In genomic region chr12:15278816-15279658, GRCh38 we compare ENCODE assay signal across 9 cellular contexts. TPM values are rescaled to one million over a fixed set of nuclear protein-coding genes. Genes with fewer than 3 reads are reported as not detected.
DNase-seq lines count a peak whose midpoint lies in the region; ATAC-seq and TF ChIP-seq lines count a peak whose summit lies in the region.
"Had no signal": no experiment of that assay in that cellular context is flagged by ENCODE, and none has a peak within 500 bp of the region (broad histone marks: within the 10 kb centered on the region; RNA-seq: fewer than 3 reads in every experiment).

No MANE protein-coding gene starts in this region.

- ATAC-seq in activated naive CD8-positive, alpha-beta T cell treated with anti-CD3 and anti-CD28 coated beads, Interleukin-2, amount 10 ng/mL, durations not matched to agents 7 days and 5 days (ENCODE audit: low read depth): peak; percentile 82
- peak; percentile 64 for ATAC-seq in activated CD8-positive, alpha-beta T cell treated with anti-CD3 and anti-CD28 coated beads, Interleukin-2, amount 10 ng/mL, durations not matched to agents 7 days and 5 days
- ATAC-seq in aorta (ENCODE audit: low FRiP score): peak; percentile 87

- H3K4me3 ChIP-seq in aorta (ENCODE audit: low read length in 2 of 2): no peak overlapping the region

- CTCF ChIA-PET in activated CD8-positive, alpha-beta T cell treated with anti-CD3 and anti-CD28 coated beads, Interleukin-2, amount 10 ng/mL, durations not matched to agents 7 days and 5 days (lab: Charles Lee): interaction anchor here (0.9 to 4.7 kb wide), 3 partner anchors 254 to 307 kb away, joined by 3 to 25 read pairs (median 5); no protein-coding TSS in a partner anchor

- H3K27me3 Mint-ChIP-seq in activated naive CD8-positive, alpha-beta T cell treated with anti-CD3 and anti-CD28 coated beads, Interleukin-2, amount 10 ng/mL, durations not matched to agents 7 days and 5 days: peaks cover 7% of the 10 kb centered on the region
- H3K27me3 Mint-ChIP-seq in activated naive CD8-positive, alpha-beta T cell treated with anti-CD3 and anti-CD28 coated beads for 36 hours: no peaks in the 10 kb centered on the region
- peaks cover 11% of the 10 kb centered on the region for H3K27me3 Mint-ChIP-seq in activated CD8-positive, alpha-beta T cell treated with anti-CD3 and anti-CD28 coated beads, Interleukin-2, amount 10 ng/mL, durations not matched to agents 7 days and 5 days (ENCODE audit: low read depth)
- no peaks in the 10 kb centered on the region for H3K27me3 Mint-ChIP-seq in progenitor cell of endocrine pancreas

- no peak for DNase-seq in activated naive CD8-positive, alpha-beta T cell treated with anti-CD3 and anti-CD28 coated beads, Interleukin-2, amount 10 ng/mL, durations not matched to agents 7 days and 5 days
- no peak for DNase-seq in activated naive CD8-positive, alpha-beta T cell treated with anti-CD3 and anti-CD28 coated beads for 36 hours
- DNase-seq in HS-5 (ENCODE audit: low read depth): peak; percentile 14
- peak; percentile 31 for DNase-seq in activated CD8-positive, alpha-beta T cell treated with anti-CD3 and anti-CD28 coated beads, Interleukin-2, amount 10 ng/mL, durations not matched to agents 7 days and 5 days
- peak; percentile 85 for DNase-seq in iris pigment epithelial cell (ENCODE audit: low read depth)
- peak; percentile 95 to 96 for DNase-seq in aorta
- DNase-seq in SW 1271 (lab: John Stamatoyannopoulos, UW): no peak
- no peak for DNase-seq in progenitor cell of endocrine pancreas (ENCODE audit: low spot score, unreplicated experiment)
- DNase-seq: DND-41 had no signal

- peak overlapping the region; percentile 89 to 92 for H3K27ac ChIP-seq in aorta (ENCODE audit: low read depth in 1 of 2, low read length in 2 of 2)

- POLR2A ChIA-PET in activated naive CD8-positive, alpha-beta T cell treated with anti-CD3 and anti-CD28 coated beads, Interleukin-2, amount 10 ng/mL, durations not matched to agents 7 days and 5 days (lab: Charles Lee): no interaction called here
- POLR2A ChIA-PET in activated CD8-positive, alpha-beta T cell treated with anti-CD3 and anti-CD28 coated beads, Interleukin-2, amount 10 ng/mL, durations not matched to agents 7 days and 5 days (lab: Charles Lee): no interaction called here

- peaks cover under 1 to 3% of the 10 kb centered on the region in 2 donors for H3K4me1 ChIP-seq in aorta (ENCODE audit: control insufficient read depth in 1 of 2, insufficient read depth in 2 of 2, low read length in 2 of 2)

- WGBS in aorta, 2 donors: 2 to 5% methylated on average over 10 of the region's 10 CpGs

- no peaks in the 10 kb centered on the region for H3K9me3 ChIP-seq in aorta (ENCODE audit: control insufficient read depth, low read length)

- H3K4me3 Mint-ChIP-seq in activated naive CD8-positive, alpha-beta T cell treated with anti-CD3 and anti-CD28 coated beads, Interleukin-2, amount 10 ng/mL, durations not matched to agents 7 days and 5 days: peak overlapping the region; percentile 31
- H3K4me3 Mint-ChIP-seq in activated naive CD8-positive, alpha-beta T cell treated with anti-CD3 and anti-CD28 coated beads for 36 hours: no peak overlapping the region
- H3K4me3 Mint-ChIP-seq in activated CD8-positive, alpha-beta T cell treated with anti-CD3 and anti-CD28 coated beads, Interleukin-2, amount 10 ng/mL, durations not matched to agents 7 days and 5 days: peak overlapping the region; percentile 25
- no peak overlapping the region for H3K4me3 Mint-ChIP-seq in progenitor cell of endocrine pancreas (ENCODE audit: low read depth)

- no peaks in the 10 kb centered on the region for H3K36me3 Mint-ChIP-seq in activated naive CD8-positive, alpha-beta T cell treated with anti-CD3 and anti-CD28 coated beads, Interleukin-2, amount 10 ng/mL, durations not matched to agents 7 days and 5 days
- H3K36me3 Mint-ChIP-seq in activated naive CD8-positive, alpha-beta T cell treated with anti-CD3 and anti-CD28 coated beads for 36 hours: no peaks in the 10 kb centered on the region
- H3K36me3 Mint-ChIP-seq in activated CD8-positive, alpha-beta T cell treated with anti-CD3 and anti-CD28 coated beads, Interleukin-2, amount 10 ng/mL, durations not matched to agents 7 days and 5 days (ENCODE audit: low read depth): no peaks in the 10 kb centered on the region
- H3K36me3 Mint-ChIP-seq in progenitor cell of endocrine pancreas (ENCODE audit: insufficient read depth): no peaks in the 10 kb centered on the region

- H3K4me1 Mint-ChIP-seq in activated naive CD8-positive, alpha-beta T cell treated with anti-CD3 and anti-CD28 coated beads, Interleukin-2, amount 10 ng/mL, durations not matched to agents 7 days and 5 days: peaks cover 8% of the 10 kb centered on the region
- H3K4me1 Mint-ChIP-seq in activated naive CD8-positive, alpha-beta T cell treated with anti-CD3 and anti-CD28 coated beads for 36 hours: peaks cover 4% of the 10 kb centered on the region
- peaks cover 12% of the 10 kb centered on the region for H3K4me1 Mint-ChIP-seq in activated CD8-positive, alpha-beta T cell treated with anti-CD3 and anti-CD28 coated beads, Interleukin-2, amount 10 ng/mL, durations not matched to agents 7 days and 5 days (ENCODE audit: low read depth)
- no peaks in the 10 kb centered on the region for H3K4me1 Mint-ChIP-seq in progenitor cell of endocrine pancreas (ENCODE audit: low read depth)

- no peaks in the 10 kb centered on the region for H3K36me3 ChIP-seq in aorta (ENCODE audit: control insufficient read depth in 1 of 2, insufficient read depth in 2 of 2, low read length in 1 of 2)

- no peaks in the 10 kb centered on the region for H3K9me3 Mint-ChIP-seq in activated naive CD8-positive, alpha-beta T cell treated with anti-CD3 and anti-CD28 coated beads, Interleukin-2, amount 10 ng/mL, durations not matched to agents 7 days and 5 days
- H3K9me3 Mint-ChIP-seq in activated naive CD8-positive, alpha-beta T cell treated with anti-CD3 and anti-CD28 coated beads for 36 hours: no peaks in the 10 kb centered on the region
- no peaks in the 10 kb centered on the region for H3K9me3 Mint-ChIP-seq in activated CD8-positive, alpha-beta T cell treated with anti-CD3 and anti-CD28 coated beads, Interleukin-2, amount 10 ng/mL, durations not matched to agents 7 days and 5 days (ENCODE audit: insufficient read depth)
- no peaks in the 10 kb centered on the region for H3K9me3 Mint-ChIP-seq in progenitor cell of endocrine pancreas (ENCODE audit: low read depth)

- intact Hi-C loops in aorta (cut with DNase I): loop anchor here (5.0 kb wide), 2 partner anchors 303 to 308 kb away; no protein-coding TSS in a partner anchor

- no peak for TF ChIP-seq CTCF in progenitor cell of endocrine pancreas (IDR thresholded peaks at IDR 0.05; ENCODE audit: unreplicated experiment)

- H3K27ac Mint-ChIP-seq in activated naive CD8-positive, alpha-beta T cell treated with anti-CD3 and anti-CD28 coated beads, Interleukin-2, amount 10 ng/mL, durations not matched to agents 7 days and 5 days: peak overlapping the region; percentile 46
- no peak overlapping the region for H3K27ac Mint-ChIP-seq in activated naive CD8-positive, alpha-beta T cell treated with anti-CD3 and anti-CD28 coated beads for 36 hours
- no peak overlapping the region for H3K27ac Mint-ChIP-seq in activated CD8-positive, alpha-beta T cell treated with anti-CD3 and anti-CD28 coated beads, Interleukin-2, amount 10 ng/mL, durations not matched to agents 7 days and 5 days
- H3K27ac Mint-ChIP-seq in progenitor cell of endocrine pancreas: no peak overlapping the region

- no peaks in the 10 kb centered on the region for H3K27me3 ChIP-seq in aorta (ENCODE audit: control insufficient read depth in 1 of 2, insufficient read depth in 2 of 2, low read length in 1 of 2)

RNA-seq across cellular contexts. Expression of gene PTPRO, which starts 43.3 kb away (rescaled TPM):
- 1 to 10 TPM; 2.3 to 3.7 TPM for total RNA-seq in activated naive CD8-positive, alpha-beta T cell treated with anti-CD3 and anti-CD28 coated beads, Interleukin-2, amount 10 ng/mL, durations not matched to agents 7 days and 5 days
- total RNA-seq in activated naive CD8-positive, alpha-beta T cell treated with anti-CD3 and anti-CD28 coated beads for 36 hours: 1 to 10 TPM; 1.1 to 1.4 TPM
- total RNA-seq in activated CD8-positive, alpha-beta T cell treated with anti-CD3 and anti-CD28 coated beads, Interleukin-2, amount 10 ng/mL, durations not matched to agents 7 days and 5 days: 1 to 10 TPM; 1.1 to 2.6 TPM
- 10 to 100 TPM; 11.7 to 16.1 TPM for total RNA-seq in aorta
- 1 to 10 TPM; 5.4 to 8.1 TPM for polyA plus RNA-seq in aorta
- total RNA-seq in progenitor cell of endocrine pancreas: 0.24 and 0.69 TPM in 2 replicates

RNA-seq across cellular contexts. Expression of gene RERG, which starts 57.8 kb away (rescaled TPM):
- not detected for total RNA-seq in activated naive CD8-positive, alpha-beta T cell treated with anti-CD3 and anti-CD28 coated beads, Interleukin-2, amount 10 ng/mL, durations not matched to agents 7 days and 5 days
- not detected for total RNA-seq in activated naive CD8-positive, alpha-beta T cell treated with anti-CD3 and anti-CD28 coated beads for 36 hours
- total RNA-seq in activated CD8-positive, alpha-beta T cell treated with anti-CD3 and anti-CD28 coated beads, Interleukin-2, amount 10 ng/mL, durations not matched to agents 7 days and 5 days: not detected
- total RNA-seq in aorta (10 to 100 TPM; 70.5 to 77.3 TPM), progenitor cell of endocrine pancreas (1.8 and 2.2 TPM in 2 replicates)
- 100 to 1,000 TPM in 1 of 2 donors, 10 to 100 TPM in 1; 66.9 to 124 TPM for polyA plus RNA-seq in aorta

Comparison
In these comparisons a context has a peak if more than half of its experiments do, and no peak if none do; other contexts are left out.
1. H3K4me3 Mint-ChIP-seq: peak in activated naive CD8-positive, alpha-beta T cell treated with anti-CD3 and anti-CD28 coated beads, Interleukin-2, amount 10 ng/mL, durations not matched to agents 7 days and 5 days (single experiment) and activated CD8-positive, alpha-beta T cell treated with anti-CD3 and anti-CD28 coated beads, Interleukin-2, amount 10 ng/mL, durations not matched to agents 7 days and 5 days (single experiment); none in activated naive CD8-positive, alpha-beta T cell treated with anti-CD3 and anti-CD28 coated beads for 36 hours (single experiment) and progenitor cell of endocrine pancreas (single experiment).
2. DNase-seq: peak in HS-5 (single experiment), activated CD8-positive, alpha-beta T cell treated with anti-CD3 and anti-CD28 coated beads, Interleukin-2, amount 10 ng/mL, durations not matched to agents 7 days and 5 days (single experiment), iris pigment epithelial cell (single experiment) and aorta (2 of 2); none in activated naive CD8-positive, alpha-beta T cell treated with anti-CD3 and anti-CD28 coated beads, Interleukin-2, amount 10 ng/mL, durations not matched to agents 7 days and 5 days (single experiment), activated naive CD8-positive, alpha-beta T cell treated with anti-CD3 and anti-CD28 coated beads for 36 hours (single experiment), SW 1271 (0 of 2) and progenitor cell of endocrine pancreas (single experiment).
3. RNA of gene RERG, which starts 57.8 kb away (total RNA-seq): 70.5 to 77.3 TPM in aorta; 1.8 to 2.2 TPM in progenitor cell of endocrine pancreas, not detected in activated naive CD8-positive, alpha-beta T cell treated with anti-CD3 and anti-CD28 coated beads, Interleukin-2, amount 10 ng/mL, durations not matched to agents 7 days and 5 days, not detected in activated naive CD8-positive, alpha-beta T cell treated with anti-CD3 and anti-CD28 coated beads for 36 hours and not detected in activated CD8-positive, alpha-beta T cell treated with anti-CD3 and anti-CD28 coated beads, Interleukin-2, amount 10 ng/mL, durations not matched to agents 7 days and 5 days; every median in the first group is over 10 times any median in the second.
4. Peak in every context shown above with its lines, with median percentiles within 50 percentile points of each other: ATAC-seq.